8 cellular contexts compared by ENCODE assay signal in the genomic region with DNA sequence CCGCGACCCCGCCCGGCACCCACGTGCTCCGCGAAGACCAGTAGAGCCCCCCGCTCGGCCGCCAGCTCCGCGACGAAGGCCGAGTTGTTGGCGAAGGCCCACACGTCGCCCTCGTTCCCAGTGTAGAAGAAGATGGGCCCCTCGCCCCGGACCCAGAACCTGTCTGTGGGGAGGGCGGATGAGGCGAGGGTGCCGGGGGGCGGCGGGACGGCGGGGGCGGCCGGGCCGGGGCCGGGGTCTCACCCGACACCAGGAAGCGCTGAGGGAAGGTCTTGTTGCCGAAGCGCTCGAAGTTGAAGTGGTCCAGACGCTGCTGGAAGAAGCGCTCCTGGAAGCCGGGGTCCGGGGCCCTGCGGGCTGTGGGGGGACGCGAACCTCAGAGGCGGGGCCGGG. TPM values are rescaled to one million over a fixed set of nuclear protein-coding genes. Genes with fewer than 3 reads are reported as not detected.
A peak's percentile ranks its signal among the peaks of the same experiment; 100 is the strongest.
DNase-seq lines count a peak whose midpoint lies in the region; ATAC-seq and TF ChIP-seq lines count a peak whose summit lies in the region.

No MANE protein-coding gene starts in this region.

- intact Hi-C loops in Right ventricle myocardium inferior (cut with DNase I) (loop anchor here (2.0 kb wide), 1 partner anchor 75 kb away; the partner anchor contains the start of genes ANAPC2 and SSNA1), cardiac septum (cut with DNase I) (no loop called here), heart right ventricle (cut with DNase I) (no loop called here), stomach (cut with DNase I; ENCODE audit: low total_unique reads) (loop anchor here (10.0 kb wide), 1 partner anchor 71 kb away; the partner anchor contains the start of genes ANAPC2 and SSNA1)

- DNase-seq in Right ventricle myocardium inferior (ENCODE audit: missing footprints) = peak; percentile 63
- no peak for DNase-seq in cardiac septum (ENCODE audit: low spot score)
- DNase-seq in SK-N-SH = peak; percentile 76
- no peak for DNase-seq in heart right ventricle
- no peak for DNase-seq in stomach
- DNase-seq in HEK293T (ENCODE audit: extremely low spot score) = no peak
- no peak for DNase-seq in NCI-H1694 (lab: John Stamatoyannopoulos, UW)

- H4K20me1 ChIP-seq in SK-N-SH (ENCODE audit: insufficient read depth) = no peaks in the 10 kb centered on the region

- no peaks in the 10 kb centered on the region for H3K27me3 ChIP-seq in SK-N-SH (ENCODE audit: insufficient read depth)
- H3K27me3 ChIP-seq in heart right ventricle = no peaks in the 10 kb centered on the region
- peaks cover 0 to 28% (median 0%) of the 10 kb centered on the region in 3 donors for H3K27me3 ChIP-seq in stomach

- ATAC-seq in Right ventricle myocardium inferior (no peak), heart right ventricle (peak in 2 of 8 donors; percentile 2 to 3), HG03460 (IDR thresholded peaks at IDR 0.05; ENCODE audit: unreplicated experiment) (no peak)

- TF ChIP-seq RAD21 in SK-N-SH (IDR thresholded peaks at IDR 0.05; ENCODE audit: low read length) = no peak

- no peaks in the 10 kb centered on the region for H3K9me3 ChIP-seq in SK-N-SH
- no peaks in the 10 kb centered on the region for H3K9me3 ChIP-seq in heart right ventricle
- H3K9me3 ChIP-seq in stomach = no peaks in the 10 kb centered on the region

- TF ChIP-seq EP300 in SK-N-SH (IDR thresholded peaks at IDR 0.05; ENCODE audit: borderline replicate concordance in 1 of 2, low read depth in 1 of 2, low read length in 1 of 2) = no peak
- no peak for TF ChIP-seq EP300 in stomach (IDR thresholded peaks at IDR 0.05)

- no peaks in the 10 kb centered on the region for H3F3A ChIP-seq in SK-N-SH (replicated peaks; ENCODE audit: insufficient read depth)

- H3K9ac ChIP-seq in SK-N-SH = peak overlapping the region; percentile 57

- CTCF ChIA-PET in SK-N-SH (lab: Yijun Ruan, JAX) = interaction anchor here (1.4 to 4.4 kb wide), 5 partner anchors 63 to 122 kb away, joined by 3 to 27 read pairs (median 8); partner anchors contain the start of genes NPDC1 and RNF224
- CTCF ChIA-PET in HEK293T (lab: Yijun Ruan, JAX) = no interaction called here

- no CpG with 5 or more reads among the region's 45 CpGs for WGBS in SK-N-SH (ENCODE audit: low lambda C conversion rate)
- 1% methylated on average over 25 to 42 of the region's 45 CpGs for WGBS in heart right ventricle, 2 donors
- WGBS in stomach, 5 donors = 0 to 4% (median 1%) methylated on average over 11 to 45 of the region's 45 CpGs

- H3K4me3 ChIP-seq in SK-N-SH (ENCODE audit: low read depth in 2 of 2, low read length in 1 of 2) (peak overlapping the region; percentile 58 to 65), heart right ventricle (peak overlapping the region; percentile 66 to 95 (median 86)), stomach (peak overlapping the region; percentile 76 to 83 (median 78))

- H3K4me1 ChIP-seq in SK-N-SH (ENCODE audit: control insufficient read depth in 1 of 2, insufficient read depth in 2 of 2, low read depth in 1 of 2, low read length in 1 of 2) = peaks cover 0 to 10% of the 10 kb centered on the region in 2 experiments; a peak in 1 of 4 replicates
- H3K4me1 ChIP-seq in heart right ventricle = peaks cover 12 to 40% (median 23%) of the 10 kb centered on the region in 9 donors
- H3K4me1 ChIP-seq in stomach = peaks cover 8 to 26% (median 22%) of the 10 kb centered on the region in 4 donors

- H3K36me3 ChIP-seq in SK-N-SH (replicated peaks in 1 of 2; ENCODE audit: control insufficient read depth in 1 of 2, insufficient read depth in 2 of 2, low read length in 1 of 2) (peaks cover 0 to 30% of the 10 kb centered on the region in 2 experiments), heart right ventricle (peaks cover 0 to 39% (median 19%) of the 10 kb centered on the region in 9 donors), stomach (peaks cover 3 to 41% (median 39%) of the 10 kb centered on the region in 4 donors)

- TF ChIP-seq POLR2A in stomach (IDR thresholded peaks at IDR 0.05) = no peak

- H3K4me2 ChIP-seq in SK-N-SH = peak overlapping the region; percentile 94

- H2AFZ ChIP-seq in SK-N-SH (ENCODE audit: low read depth) = no peak overlapping the region

- no peaks in the 10 kb centered on the region for H3K9me2 ChIP-seq in SK-N-SH

- H3K27ac ChIP-seq in SK-N-SH (ENCODE audit: low read depth in 2 of 2, low read length in 1 of 2) = peak overlapping the region in 1 of 2 experiments; percentile 2; a peak in 1 of 4 replicates
- peak overlapping the region in 9 of 10 donors; percentile 26 to 85 (median 68) for H3K27ac ChIP-seq in heart right ventricle
- H3K27ac ChIP-seq in stomach = peak overlapping the region in 4 of 5 donors; percentile 5 to 67 (median 48)

- POLR2A ChIA-PET in SK-N-SH (lab: Yijun Ruan, JAX) = interaction anchor here (0.9 to 1.6 kb wide), 3 partner anchors 16 to 127 kb away, joined by 3 to 7 read pairs (median 4); partner anchors contain the start of gene TUBB4B
- POLR2A ChIA-PET in HEK293T (lab: Yijun Ruan, JAX) = no interaction called here

- no peaks in the 10 kb centered on the region for H3K79me2 ChIP-seq in SK-N-SH (ENCODE audit: insufficient read depth)

- TF ChIP-seq CTCF in SK-N-SH (IDR thresholded peaks at IDR 0.05) = no peak
- no peak for TF ChIP-seq CTCF in heart right ventricle (IDR thresholded peaks at IDR 0.05)
- TF ChIP-seq CTCF in stomach (IDR thresholded peaks at IDR 0.05) = no peak

TF ChIP-seq in SK-N-SH, 30 proteins besides CTCF, POLR2A, EP300 and RAD21 (continues in another document):
- TF ChIP-seq MXI1 (IDR thresholded peaks at IDR 0.05; ENCODE audit: low read depth, low read length) = no peak
- no peak for TF ChIP-seq JUND (IDR thresholded peaks at IDR 0.05)
- TF ChIP-seq, protein P1, sequence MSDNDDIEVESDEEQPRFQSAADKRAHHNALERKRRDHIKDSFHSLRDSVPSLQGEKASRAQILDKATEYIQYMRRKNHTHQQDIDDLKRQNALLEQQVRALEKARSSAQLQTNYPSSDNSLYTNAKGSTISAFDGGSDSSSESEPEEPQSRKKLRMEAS (IDR thresholded peaks at IDR 0.05; ENCODE audit: low read depth) = 0 out of 2 replicates have a peak, but pooled peaks have one; percentile 8
- TF ChIP-seq FOXJ3 (CRISPR knock-in tag; IDR thresholded peaks at IDR 0.05) = no peak

TF ChIP-seq in HEK293T, 16 proteins besides CTCF, POLR2A, EP300 and RAD21 (continues in another document):
- TF ChIP-seq LEF1 (IDR thresholded peaks at IDR 0.05; ENCODE audit: borderline replicate concordance) = no peak
- TF ChIP-seq TARDBP (IDR thresholded peaks at IDR 0.05) = no peak
- TF ChIP-seq FOXA1 (IDR thresholded peaks at IDR 0.05) = no peak
- TF ChIP-seq ELF4 (IDR thresholded peaks at IDR 0.05) = no peak
- TF ChIP-seq SP1 (IDR thresholded peaks at IDR 0.05) = no peak
- TF ChIP-seq CTBP1 (IDR thresholded peaks at IDR 0.05; ENCODE audit: borderline replicate concordance) = no peak
- no peak for TF ChIP-seq FOXK2 (IDR thresholded peaks at IDR 0.05)
- TF ChIP-seq FOXM1 (IDR thresholded peaks at IDR 0.05; ENCODE audit: borderline replicate concordance) = no peak
- TF ChIP-seq NFRKB (IDR thresholded peaks at IDR 0.05) = no peak
- no peak for TF ChIP-seq ARNT (IDR thresholded peaks at IDR 0.05)
- TF ChIP-seq SUZ12 (IDR thresholded peaks at IDR 0.05) = no peak
- TF ChIP-seq HDGF (IDR thresholded peaks at IDR 0.05; ENCODE audit: borderline replicate concordance) = no peak
- TF ChIP-seq ZNF384 (IDR thresholded peaks at IDR 0.05) = no peak

RNA-seq across cellular contexts. Expression of gene DPP7, which starts 0.3 kb away (rescaled TPM):
- total RNA-seq in Right ventricle myocardium inferior = 143 TPM
- 150 TPM for total RNA-seq in cardiac septum
- 127 and 141 TPM in 2 replicates for polyA plus RNA-seq in SK-N-SH (2012; rRNA removed)
- polyA plus RNA-seq in SK-N-SH (2012; cell fraction: cytosol; rRNA removed) = 30.2 and 55.0 TPM in 2 replicates
- 795 and 924 TPM in 2 replicates for polyA plus RNA-seq in SK-N-SH (2012; cell fraction: nucleus; rRNA removed)
- 100 to 1,000 TPM in 7 of 10 donors, 10 to 100 TPM in 3; 91.4 to 167 (median 118) TPM for total RNA-seq in heart right ventricle
- 100 to 1,000 TPM; 152 to 677 TPM for polyA plus RNA-seq in heart right ventricle
- total RNA-seq in stomach = 100 to 1,000 TPM in 3 of 5 donors, 10 to 100 TPM in 2; 25.9 to 251 (median 103) TPM
- 100 to 1,000 TPM; 325 to 346 (median 338) TPM for polyA plus RNA-seq in stomach

RNA-seq across cellular contexts. Expression of gene GRIN1, which starts 24.7 kb away (rescaled TPM):
- total RNA-seq in Right ventricle myocardium inferior = not detected
- not detected for total RNA-seq in cardiac septum
- polyA plus RNA-seq in SK-N-SH (2012; rRNA removed) = 0.03 TPM in 1 of 2 replicates, not detected in the other
- polyA plus RNA-seq in SK-N-SH (2012; cell fraction: cytosol; rRNA removed) = 0.03 and 0.13 TPM in 2 replicates
- 0.24 and 0.58 TPM in 2 replicates for polyA plus RNA-seq in SK-N-SH (2012; cell fraction: nucleus; rRNA removed)
- not detected for total RNA-seq in heart right ventricle
- not detected for polyA plus RNA-seq in heart right ventricle
- total RNA-seq in stomach = under 1 TPM in 1 of 5 donors, not detected in 4; 0.55 TPM
- under 1 TPM in 2 of 3 donors, not detected in 1; 0.25 to 0.31 TPM for polyA plus RNA-seq in stomach

RNA-seq across cellular contexts. Expression of gene MAN1B1, which starts 27.4 kb away (rescaled TPM):
- total RNA-seq in Right ventricle myocardium inferior (20.4 TPM), cardiac septum (27.2 TPM), heart right ventricle (10 to 100 TPM; 16.9 to 27.7 (median 20.9) TPM), stomach (100 to 1,000 TPM in 1 of 5 donors, 10 to 100 TPM in 3, 1 to 10 TPM in 1; 4.7 to 167 (median 44.6) TPM)
- polyA plus RNA-seq in SK-N-SH (2012; rRNA removed) (57.8 and 61.9 TPM in 2 replicates), heart right ventricle (10 to 100 TPM; 25.5 to 71.4 TPM), stomach (10 to 100 TPM; 22.8 to 52.6 (median 35.0) TPM)
- 27.1 and 44.0 TPM in 2 replicates for polyA plus RNA-seq in SK-N-SH (2012; cell fraction: cytosol; rRNA removed)
- polyA plus RNA-seq in SK-N-SH (2012; cell fraction: nucleus; rRNA removed) = 115 and 121 TPM in 2 replicates

RNA-seq across cellular contexts. Expression of gene UAP1L1, which starts 36.9 kb away (rescaled TPM):
- total RNA-seq in Right ventricle myocardium inferior = 13.6 TPM
- 6.5 TPM for total RNA-seq in cardiac septum
- polyA plus RNA-seq in SK-N-SH (2012; rRNA removed) = 3.2 and 5.6 TPM in 2 replicates
- polyA plus RNA-seq in SK-N-SH (2012; cell fraction: cytosol; rRNA removed) = 1.5 and 2.3 TPM in 2 replicates
- 21.7 and 23.8 TPM in 2 replicates for polyA plus RNA-seq in SK-N-SH (2012; cell fraction: nucleus; rRNA removed)
- 10 to 100 TPM in 4 of 10 donors, 1 to 10 TPM in 6; 6.0 to 16.5 (median 8.5) TPM for total RNA-seq in heart right ventricle
- polyA plus RNA-seq in heart right ventricle = 10 to 100 TPM in 1 of 2 donors, 1 to 10 TPM in 1; 3.4 to 24.3 TPM
- 10 to 100 TPM in 3 of 5 donors, 1 to 10 TPM in 2; 4.6 to 95.6 (median 22.8) TPM for total RNA-seq in stomach
- polyA plus RNA-seq in stomach = 1 to 10 TPM; 4.1 to 7.4 (median 6.0) TPM

RNA-seq across cellular contexts. Expression of gene SAPCD2, which starts 43.9 kb away (rescaled TPM):
- total RNA-seq in Right ventricle myocardium inferior = 0.22 TPM
- total RNA-seq in cardiac septum = 0.11 TPM
- polyA plus RNA-seq in SK-N-SH (2012; rRNA removed) = 4.6 and 6.0 TPM in 2 replicates
- polyA plus RNA-seq in SK-N-SH (2012; cell fraction: cytosol; rRNA removed) = 2.1 and 5.0 TPM in 2 replicates
- 6.3 and 7.3 TPM in 2 replicates for polyA plus RNA-seq in SK-N-SH (2012; cell fraction: nucleus; rRNA removed)
- total RNA-seq in heart right ventricle = 1 to 10 TPM in 1 of 10 donors, under 1 TPM in 8, not detected in 1; 0.06 to 1.1 (median 0.11) TPM
- under 1 TPM; 0.15 to 0.23 TPM for polyA plus RNA-seq in heart right ventricle
- total RNA-seq in stomach = 10 to 100 TPM in 1 of 5 donors, 1 to 10 TPM in 3, not detected in 1; 2.9 to 84.9 (median 4.4) TPM
- 1 to 10 TPM; 1.7 to 5.0 (median 3.8) TPM for polyA plus RNA-seq in stomach

Comparison
In these comparisons a context has a peak if more than half of its experiments do, and no peak if none do; other contexts are left out.
1. DNase-seq: peak in Right ventricle myocardium inferior (single experiment) and SK-N-SH (single experiment); none in cardiac septum (single experiment), heart right ventricle (0 of 2), stomach (single experiment), HEK293T (single experiment) and NCI-H1694 (single experiment).
2. intact Hi-C loops: an anchor here in Right ventricle myocardium inferior (2.0 kb wide) and stomach (10.0 kb wide); none called in cardiac septum and heart right ventricle.
3. Peak in every context shown above with its lines, with median percentiles within 50 percentile points of each other: H3K4me3 ChIP-seq.